8 cellular contexts compared by ENCODE assay signal in genomic region chr2:172438741-172439508, GRCh38. TPM values are rescaled to one million over a fixed set of nuclear protein-coding genes. Genes with fewer than 3 reads are reported as not detected.
A peak's percentile ranks its signal among the peaks of the same experiment; 100 is the strongest.
DNase-seq lines count a peak whose midpoint lies in the region; ATAC-seq and TF ChIP-seq lines count a peak whose summit lies in the region.

No MANE protein-coding gene starts in this region.

- in situ Hi-C loops in ACHN (cut with HindIII; ENCODE audit: low pct_ligation_motif_present, low pct_unique_long_range_greater_than_20kb, low sequenced_read_pairs) (no loop called here), astrocyte of the spinal cord (cut with HindIII; ENCODE audit: low sequenced_read_pairs) (no loop called here)

- no peaks in the 10 kb centered on the region for H3K9me2 ChIP-seq in HCT116 (ENCODE audit: insufficient read depth)

- H3K27ac ChIP-seq in HCT116 (ENCODE audit: low read depth, low read length) = peak overlapping the region; percentile 82

- TF ChIP-seq CTCF in HCT116 (IDR thresholded peaks at IDR 0.05 in 2 of 3, conservative IDR thresholded peaks at IDR 0.05 in 1 of 3; ENCODE audit: borderline replicate concordance in 1 of 3, insufficient read depth in 1 of 3, low read depth in 2 of 3, low read length in 2 of 3) (no peak), astrocyte of the spinal cord (IDR thresholded peaks at IDR 0.05; ENCODE audit: low read depth, low read length) (no peak)

- peaks cover 71 to 100% of the 10 kb centered on the region in 2 experiments for H3K4me1 ChIP-seq in HCT116 (ENCODE audit: control insufficient read depth in 1 of 2, insufficient read depth in 2 of 2, low read length in 2 of 2)

- TF ChIP-seq RAD21 in HCT116 (IDR thresholded peaks at IDR 0.05; ENCODE audit: low read depth) = peak; percentile 8; the same call in 1 of the 2 replicates

- H3K9ac ChIP-seq in HCT116 (ENCODE audit: low read length) = peak overlapping the region; percentile 65

- peak overlapping the region in 1 of 2 experiments; percentile 45; a peak in 3 of 4 replicates for H3K4me3 ChIP-seq in HCT116 (replicated peaks in 1 of 2; ENCODE audit: low read depth in 1 of 2, low read length in 2 of 2)
- H3K4me3 ChIP-seq in astrocyte of the spinal cord (ENCODE audit: low read depth, low read length) = no peak overlapping the region

- H3K36me3 ChIP-seq in HCT116 (ENCODE audit: control insufficient read depth in 1 of 2, insufficient read depth in 2 of 2, low read length in 2 of 2) = peaks cover 0 to 4% of the 10 kb centered on the region in 2 experiments; a peak in 1 of 4 replicates

- TSS peak; percentile 62 for BruUV-seq in HCT116 (replicated peaks; lab: Mats Ljungman, UMichigan)

- no peak for TF ChIP-seq POLR2A in HCT116 (IDR thresholded peaks at IDR 0.05; ENCODE audit: borderline replicate concordance, extremely low read depth, insufficient read depth, insufficient read length)

- H3K9me3 ChIP-seq in HCT116 (ENCODE audit: control insufficient read depth in 1 of 2, insufficient read depth in 1 of 2, low read depth in 1 of 2, low read length in 2 of 2) = no peaks in the 10 kb centered on the region

- RAD21 ChIA-PET in HCT116 (lab: Charles Lee; ENCODE audit: low non-redundant PET in 1 of 2, low total read pairs in 2 of 2, uncharacterized antibody in 2 of 2, unreplicated experiment in 2 of 2) = no interaction called here

- H2AFZ ChIP-seq in HCT116 (ENCODE audit: low read depth, low read length, poor library complexity, severe bottlenecking) = no peak overlapping the region

- CTCF ChIA-PET in HCT116 (lab: Charles Lee) = interaction anchor here (0.6 to 6.5 kb wide), 2 partner anchors 11 to 23 kb away, joined by 3 to 64 read pairs; partner anchors contain the start of gene ITGA6

- no peaks in the 10 kb centered on the region for H4K20me1 ChIP-seq in HCT116 (ENCODE audit: insufficient read depth)

- peak overlapping the region; percentile 82 for H3K4me2 ChIP-seq in HCT116 (ENCODE audit: low read length)

- POLR2A ChIA-PET in HCT116 (lab: Charles Lee) = interaction anchor here (1.8 to 5.8 kb wide), 4 partner anchors 8 to 186 kb away, joined by 8 to 56 read pairs (median 39); partner anchors contain the start of gene ITGA6

- intact Hi-C loops in HCT116 (cut with micrococcal nuclease) (no loop called here), left colon (cut with DNase I, micrococcal nuclease) (no loop called here)

- no peaks in the 10 kb centered on the region for H3K27me3 ChIP-seq in HCT116 (ENCODE audit: insufficient read depth, low read length)

- ATAC-seq in HCT116 (peak; percentile 74), left colon (peak; percentile 59), HG02852 (IDR thresholded peaks at IDR 0.05; ENCODE audit: unreplicated experiment) (no peak), HG02840 (IDR thresholded peaks at IDR 0.05; ENCODE audit: low FRiP score, unreplicated experiment) (no peak), HG03520 (IDR thresholded peaks at IDR 0.05; ENCODE audit: unreplicated experiment) (no peak)

- DNase-seq in ACHN (peak; percentile 40), HCT116 (ENCODE audit: low read depth, low spot score) (peak; percentile 75), astrocyte of the spinal cord (ENCODE audit: low read depth, low spot score) (peak; percentile 70), left colon (peak; percentile 72 to 77), NCI-H2107 (lab: John Stamatoyannopoulos, UW) (no peak)

- H3K79me2 ChIP-seq in HCT116 (ENCODE audit: insufficient read depth, low read length) = peaks cover 95% of the 10 kb centered on the region

TF ChIP-seq in HCT116, 20 proteins besides CTCF, POLR2A, EP300 and RAD21:
- no peak; the same call in 1 of the 2 replicates for TF ChIP-seq ATF3 (IDR thresholded peaks at IDR 0.05)
- 0 out of 2 replicates have a peak, but pooled peaks have one; percentile 20 for TF ChIP-seq SRF (IDR thresholded peaks at IDR 0.05; ENCODE audit: low read depth)
- TF ChIP-seq SIN3A (IDR thresholded peaks at IDR 0.05; ENCODE audit: low read depth) = peak; percentile 81
- peak; percentile 74 for TF ChIP-seq JUND (IDR thresholded peaks at IDR 0.05)
- TF ChIP-seq CBX3 (IDR thresholded peaks at IDR 0.05; ENCODE audit: low read depth) = peak; percentile 66
- TF ChIP-seq SP1 (IDR thresholded peaks at IDR 0.05; ENCODE audit: low read depth) = peak; percentile 69
- peak; percentile 66 for TF ChIP-seq TCF7L2 (IDR thresholded peaks at IDR 0.05; ENCODE audit: borderline replicate concordance, extremely low read depth, insufficient read depth, insufficient read length)
- TF ChIP-seq POLR2AphosphoS5 (IDR thresholded peaks at IDR 0.05; ENCODE audit: low read depth, low read length) = peak; percentile 42
- TF ChIP-seq CEBPB (IDR thresholded peaks at IDR 0.05; ENCODE audit: low read depth) = no peak; the same call in none of the 2 replicates
- TF ChIP-seq, protein P1, sequence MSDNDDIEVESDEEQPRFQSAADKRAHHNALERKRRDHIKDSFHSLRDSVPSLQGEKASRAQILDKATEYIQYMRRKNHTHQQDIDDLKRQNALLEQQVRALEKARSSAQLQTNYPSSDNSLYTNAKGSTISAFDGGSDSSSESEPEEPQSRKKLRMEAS (IDR thresholded peaks at IDR 0.05) = peak; percentile 80
- TF ChIP-seq FOSL1 (IDR thresholded peaks at IDR 0.05; ENCODE audit: low read depth) = peak; percentile 74

RNA-seq across cellular contexts. Expression of gene ITGA6, which starts 11.5 kb away (rescaled TPM):
- total RNA-seq in HCT116 (2021; ENCODE audit: unreplicated experiment) (93.1 TPM), left colon (100 to 1,000 TPM; 159 to 218 TPM)
- polyA plus RNA-seq in HCT116 (2012) = 40.2 and 46.0 TPM in 2 replicates

Comparison
In these comparisons a context has a peak if more than half of its experiments do, and no peak if none do; other contexts are left out.
1. ATAC-seq: peak in HCT116 (single experiment) and left colon (single experiment); none in HG02852 (single experiment), HG02840 (single experiment) and HG03520 (single experiment).